In the genomic region with DNA sequence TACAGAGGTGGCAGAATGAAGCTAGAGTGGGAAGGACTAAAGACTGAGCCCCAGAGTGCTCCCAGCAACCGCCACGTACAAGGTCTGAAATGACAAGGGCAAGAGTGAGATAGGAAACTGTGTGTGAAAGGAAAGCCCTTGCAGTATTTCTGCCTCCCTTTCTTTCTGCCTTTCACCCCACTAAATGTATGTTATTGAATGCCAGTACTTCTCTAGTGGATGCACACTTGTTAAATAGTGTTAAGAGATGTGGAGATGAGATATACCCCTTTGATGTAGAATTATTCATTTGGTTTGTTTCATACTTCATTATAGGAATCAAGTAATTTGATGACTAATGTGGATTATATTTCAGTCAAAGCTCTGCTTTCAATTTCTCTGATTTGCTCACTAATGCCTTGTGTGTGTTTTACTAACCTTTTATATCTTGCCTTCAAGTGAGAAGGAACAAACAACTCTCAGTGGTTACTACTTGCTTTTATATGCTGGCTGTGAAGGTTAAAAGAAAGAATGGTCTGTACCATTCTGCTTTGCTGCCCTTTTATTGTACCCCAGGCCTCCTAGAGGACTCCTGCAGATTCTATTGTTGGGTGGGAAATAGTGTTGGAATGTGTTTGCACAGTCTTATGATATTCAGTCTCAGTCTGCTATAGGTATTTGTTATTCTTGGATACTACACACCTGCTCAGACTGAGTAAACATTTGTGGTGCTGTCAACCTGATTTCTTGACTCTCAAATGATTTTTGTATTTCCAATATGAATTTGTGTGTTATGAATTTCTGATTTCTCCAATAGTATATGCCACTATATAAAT, we compare ENCODE assay signal across 17 cellular contexts. TPM values are rescaled to one million over a fixed set of nuclear protein-coding genes. Genes with fewer than 3 reads are reported as not detected.
DNase-seq lines count a peak whose midpoint lies in the region; ATAC-seq, FAIRE-seq and TF ChIP-seq lines count a peak whose summit lies in the region.
"Had no signal": no experiment of that assay in that cellular context is flagged by ENCODE, and none has a peak within 500 bp of the region (broad histone marks: within the 10 kb centered on the region; RNA-seq: fewer than 3 reads in every experiment).

No MANE protein-coding gene starts in this region.

- BruUV-seq in MCF 10A (replicated peaks; lab: Mats Ljungman, UMichigan) (no TSS peak), endothelial cell of umbilical vein (replicated peaks; lab: Mats Ljungman, UMichigan) (no TSS peak)

- no peak overlapping the region for H2AFZ ChIP-seq in endothelial cell of umbilical vein (ENCODE audit: low read depth, low read length)

- no peak overlapping the region for H3K4me3 ChIP-seq in breast epithelium
- no peak overlapping the region for H3K4me3 ChIP-seq in endothelial cell of umbilical vein (replicated peaks in 1 of 3; ENCODE audit: insufficient read depth in 1 of 3, low read depth in 1 of 3, low read length in 3 of 3)
- H3K4me3 ChIP-seq: mucosa of descending colon, spleen had no signal

- TF ChIP-seq POLR2A in breast epithelium (IDR thresholded peaks at IDR 0.05) (no peak), endothelial cell of umbilical vein (IDR thresholded peaks at IDR 0.05; ENCODE audit: low read depth, low read length) (no peak)

- dilution Hi-C loops in endothelial cell of umbilical vein (cut with MboI; ENCODE audit: extremely low pct_ligation_motif_present, low sequenced_read_pairs) = no loop called here

- TF ChIP-seq CTCF in MCF 10A (IDR thresholded peaks at IDR 0.05; ENCODE audit: unreplicated experiment) (no peak), breast epithelium (IDR thresholded peaks at IDR 0.05) (no peak), endothelial cell of umbilical vein (IDR thresholded peaks at IDR 0.05; ENCODE audit: extremely low read depth in 1 of 2, insufficient read depth in 1 of 2, low read depth in 1 of 2, low read length in 2 of 2) (no peak)

- H3K9me3 ChIP-seq in breast epithelium (no peaks in the 10 kb centered on the region), endothelial cell of umbilical vein (replicated peaks; ENCODE audit: control insufficient read depth, insufficient read depth, low read length) (no peaks in the 10 kb centered on the region)
- H3K9me3 ChIP-seq: mucosa of descending colon, spleen had no signal

- H3K36me3 ChIP-seq in breast epithelium (no peaks in the 10 kb centered on the region), endothelial cell of umbilical vein (ENCODE audit: control insufficient read depth in 2 of 2, extremely low read depth in 1 of 2, insufficient read depth in 2 of 2, low read length in 2 of 2) (no peaks in the 10 kb centered on the region)
- H3K36me3 ChIP-seq: brain microvascular endothelial cell, spleen had no signal

- ATAC-seq in SK-N-SH treated with all-trans-retinoic acid at 6 μM for 48 hours = peak; percentile 52
- ATAC-seq in HG03342 (IDR thresholded peaks at IDR 0.05; ENCODE audit: unreplicated experiment) = no peak
- ATAC-seq in Right ventricle myocardium inferior = no peak
- ATAC-seq: mucosa of descending colon, T-helper 17 cell had no signal

- H3K4me1 ChIP-seq in breast epithelium (no peaks in the 10 kb centered on the region), endothelial cell of umbilical vein (ENCODE audit: control insufficient read depth, extremely low read depth, insufficient read depth, low read length) (peaks cover 4% of the 10 kb centered on the region)
- H3K4me1 ChIP-seq: spleen had no signal

- H3K27me3 ChIP-seq in breast epithelium (no peaks in the 10 kb centered on the region), endothelial cell of umbilical vein (ENCODE audit: control insufficient read depth in 2 of 2, insufficient read depth in 2 of 2, low read length in 2 of 2) (no peaks in the 10 kb centered on the region)
- H3K27me3 ChIP-seq: brain microvascular endothelial cell, spleen had no signal

- H3K4me3 Mint-ChIP-seq in MCF 10A (ENCODE audit: unreplicated experiment) = no peak overlapping the region
- no peak overlapping the region for H3K4me3 Mint-ChIP-seq in activated CD4-positive, alpha-beta memory T cell treated with anti-CD3 and anti-CD28 coated beads for 36 hours
- H3K4me3 Mint-ChIP-seq: CD4-positive, CD25-positive, alpha-beta regulatory T cell; T-helper 17 cell had no signal

- H3K36me3 Mint-ChIP-seq in MCF 10A (ENCODE audit: insufficient read depth, unreplicated experiment) = peaks cover 4% of the 10 kb centered on the region
- no peaks in the 10 kb centered on the region for H3K36me3 Mint-ChIP-seq in activated CD4-positive, alpha-beta memory T cell treated with anti-CD3 and anti-CD28 coated beads for 36 hours
- H3K36me3 Mint-ChIP-seq: CD4-positive, CD25-positive, alpha-beta regulatory T cell had no signal

- FAIRE-seq in endothelial cell of umbilical vein (lab: Jason Lieb, UNC) = no peak

- H4K20me1 ChIP-seq in endothelial cell of umbilical vein (replicated peaks; ENCODE audit: control insufficient read depth, extremely low read depth, insufficient read depth, low read length) = no peaks in the 10 kb centered on the region

- POLR2A ChIA-PET in MCF 10A (lab: Yijun Ruan, JAX) = interaction anchor here (0.6 to 1.2 kb wide), 4 partner anchors 7 to 484 kb away, joined by 3 to 4 read pairs (median 4); no protein-coding TSS in a partner anchor
- POLR2A ChIA-PET in endothelial cell of umbilical vein (lab: Charles Lee) = no interaction called here
- POLR2A ChIA-PET in activated CD4-positive, alpha-beta memory T cell treated with anti-CD3 and anti-CD28 coated beads for 36 hours (lab: Charles Lee) = no interaction called here

- intact Hi-C loops in MCF 10A (cut with micrococcal nuclease) = no loop called here
- intact Hi-C loops in breast epithelium (cut with DNase I; ENCODE audit: low total_unique reads) = no loop called here
- intact Hi-C loops in endothelial cell of umbilical vein (cut with micrococcal nuclease) = no loop called here
- intact Hi-C loops in activated CD4-positive, alpha-beta memory T cell treated with anti-CD3 and anti-CD28 coated beads for 36 hours (cut with micrococcal nuclease) = no loop called here
- intact Hi-C loops in Right ventricle myocardium inferior (cut with DNase I) = no loop called here

- H3K79me2 ChIP-seq in endothelial cell of umbilical vein (ENCODE audit: control insufficient read depth, insufficient read depth, low read length) = no peaks in the 10 kb centered on the region

- H3K4me2 ChIP-seq in endothelial cell of umbilical vein (ENCODE audit: insufficient read depth, low read length) = no peak overlapping the region

- H3K27me3 Mint-ChIP-seq in MCF 10A (ENCODE audit: insufficient read depth, unreplicated experiment) = no peaks in the 10 kb centered on the region
- peaks cover 13% of the 10 kb centered on the region for H3K27me3 Mint-ChIP-seq in activated CD4-positive, alpha-beta memory T cell treated with anti-CD3 and anti-CD28 coated beads for 36 hours

- H3K27ac Mint-ChIP-seq in MCF 10A (ENCODE audit: low read depth, unreplicated experiment) = peak overlapping the region; percentile 35
- no peak overlapping the region for H3K27ac Mint-ChIP-seq in activated CD4-positive, alpha-beta memory T cell treated with anti-CD3 and anti-CD28 coated beads for 36 hours
- H3K27ac Mint-ChIP-seq: CD4-positive, CD25-positive, alpha-beta regulatory T cell; T-helper 17 cell had no signal

- H3K27ac ChIP-seq in breast epithelium = no peak overlapping the region
- H3K27ac ChIP-seq in endothelial cell of umbilical vein (ENCODE audit: insufficient read depth, low read depth, low read length) = no peak overlapping the region
- H3K27ac ChIP-seq: brain microvascular endothelial cell, spleen had no signal

- CTCF ChIA-PET in MCF 10A (lab: Yijun Ruan, JAX) = no interaction called here
- CTCF ChIA-PET in endothelial cell of umbilical vein (lab: Charles Lee) = interaction anchor here (1.3 kb wide), 1 partner anchor 10 kb away, joined by 3 read pairs; no protein-coding TSS in a partner anchor
- CTCF ChIA-PET in activated CD4-positive, alpha-beta memory T cell treated with anti-CD3 and anti-CD28 coated beads for 36 hours (lab: Charles Lee) = no interaction called here

- DNase-seq in MCF 10A (ENCODE audit: unreplicated experiment) (no peak), breast epithelium (ENCODE audit: low spot score in 2 of 2) (no peak), endothelial cell of umbilical vein (ENCODE audit: low read depth, low spot score) (peak; percentile 24), Right ventricle myocardium inferior (ENCODE audit: missing footprints) (no peak)
- no peak for DNase-seq in activated CD4-positive, alpha-beta memory T cell treated with anti-CD3 and anti-CD28 coated beads for 36 hours
- DNase-seq in stimulated activated CD4-positive, alpha-beta T cell treated with anti-CD3 and anti-CD28 coated beads, Interleukin-12 subunit alpha, Interleukin-12 subunit beta, amount 100 ng/mL, for 4 hours = no peak
- DNase-seq: activated naive CD4-positive, alpha-beta T cell; brain microvascular endothelial cell; CD4-positive, CD25-positive, alpha-beta regulatory T cell; DMS79; mucosa of descending colon; NCI-H187; spleen; T-helper 17 cell; trophoblast cell had no signal

- no peak overlapping the region for H3K9ac ChIP-seq in endothelial cell of umbilical vein (replicated peaks; ENCODE audit: extremely low read depth, insufficient read depth, low read length)

- H3K9me3 Mint-ChIP-seq in MCF 10A (ENCODE audit: unreplicated experiment) = peaks cover 7% of the 10 kb centered on the region
- no peaks in the 10 kb centered on the region for H3K9me3 Mint-ChIP-seq in activated CD4-positive, alpha-beta memory T cell treated with anti-CD3 and anti-CD28 coated beads for 36 hours

- H3K9me1 ChIP-seq in endothelial cell of umbilical vein (replicated peaks; ENCODE audit: control insufficient read depth, extremely low read depth, insufficient read depth, low read length) = no peaks in the 10 kb centered on the region

- peaks cover 22% of the 10 kb centered on the region for H3K4me1 Mint-ChIP-seq in MCF 10A (ENCODE audit: insufficient read depth, unreplicated experiment)
- H3K4me1 Mint-ChIP-seq in activated CD4-positive, alpha-beta memory T cell treated with anti-CD3 and anti-CD28 coated beads for 36 hours (ENCODE audit: low read depth) = peaks cover 8% of the 10 kb centered on the region
- H3K4me1 Mint-ChIP-seq: CD4-positive, CD25-positive, alpha-beta regulatory T cell had no signal

TF ChIP-seq in endothelial cell of umbilical vein, 7 proteins besides CTCF, POLR2A, EP300 and RAD21 (continues in another document):
- no peak for TF ChIP-seq MYC (IDR thresholded peaks at IDR 0.05; ENCODE audit: low read depth, low read length)

RNA-seq across cellular contexts. Expression of gene ANXA3, which starts 7.9 kb away (rescaled TPM):
- 260 and 272 TPM in 2 replicates for total RNA-seq in MCF 10A (2022)
- total RNA-seq in breast epithelium = 100 to 1,000 TPM in 1 of 3 donors, 10 to 100 TPM in 2; 37.6 to 170 (median 95.7) TPM
- 73.8 and 78.4 TPM in 2 replicates for total RNA-seq in endothelial cell of umbilical vein
- 51.5 and 52.9 TPM in 2 replicates for polyA plus RNA-seq in endothelial cell of umbilical vein
- polyA plus RNA-seq in endothelial cell of umbilical vein (2011; cell fraction: cytosol; rRNA removed) = 93.0 and 110 TPM in 2 replicates
- 150 and 151 TPM in 2 replicates for polyA plus RNA-seq in endothelial cell of umbilical vein (2011; cell fraction: nucleus; rRNA removed)
- 24.8 and 46.5 TPM in 2 replicates for polyA plus RNA-seq in endothelial cell of umbilical vein (2012)
- 112 and 127 TPM in 2 replicates for polyA minus RNA-seq in endothelial cell of umbilical vein
- polyA minus RNA-seq in endothelial cell of umbilical vein (2011; cell fraction: cytosol; rRNA and poly(A)+ RNA removed) = 58.1 TPM
- polyA minus RNA-seq in endothelial cell of umbilical vein (2011; cell fraction: nucleus; rRNA and poly(A)+ RNA removed) = 62.4 and 79.7 TPM in 2 replicates
- not detected for total RNA-seq in activated CD4-positive, alpha-beta memory T cell treated with anti-CD3 and anti-CD28 coated beads for 36 hours
- 54.5 TPM for total RNA-seq in Right ventricle myocardium inferior
- total RNA-seq: CD4-positive, CD25-positive, alpha-beta regulatory T cell had no signal
- polyA plus RNA-seq: CD4-positive, CD25-positive, alpha-beta regulatory T cell had no signal

Comparison
In these comparisons a context has a peak if more than half of its experiments do, and no peak if none do; other contexts are left out.
1. RNA of gene ANXA3, which starts 7.9 kb away (total RNA-seq): 260 to 272 TPM in MCF 10A, 37.6 to 170 TPM in breast epithelium, 73.8 to 78.4 TPM in endothelial cell of umbilical vein and 54.5 TPM in Right ventricle myocardium inferior (single experiment); not detected in activated CD4-positive, alpha-beta memory T cell treated with anti-CD3 and anti-CD28 coated beads for 36 hours; every median in the first group is over 10 times any median in the second.